11 cellular contexts compared by ENCODE assay signal in genomic region chr18:58161659-58162058, GRCh38.
DNase-seq lines count a peak whose midpoint lies in the region; ATAC-seq and TF ChIP-seq lines count a peak whose summit lies in the region.
"Had no signal": no experiment of that assay in that cellular context is flagged by ENCODE, and none has a peak within 500 bp of the region (broad histone marks: within the 10 kb centered on the region; RNA-seq: fewer than 3 reads in every experiment).

No MANE protein-coding gene starts in this region.

- H3K9me2 ChIP-seq in hepatocyte (replicated peaks; ENCODE audit: insufficient read depth), result no peaks in the 10 kb centered on the region

- no peak for TF ChIP-seq CTCF in cardiac muscle cell (IDR thresholded peaks at IDR 0.05; ENCODE audit: low read depth, low read length)
- TF ChIP-seq CTCF in hepatocyte (IDR thresholded peaks at IDR 0.05; ENCODE audit: poor library complexity), result no peak
- no peak for TF ChIP-seq CTCF in upper lobe of right lung (IDR thresholded peaks at IDR 0.05)

- H3K36me3 ChIP-seq in cardiac muscle cell, result no peaks in the 10 kb centered on the region
- H3K36me3 ChIP-seq in hepatocyte (replicated peaks; ENCODE audit: insufficient read depth, low read depth), result no peaks in the 10 kb centered on the region
- no peaks in the 10 kb centered on the region for H3K36me3 ChIP-seq in upper lobe of right lung
- H3K36me3 ChIP-seq: tibial nerve had no signal

- no peaks in the 10 kb centered on the region for H3K9me3 ChIP-seq in cardiac muscle cell (ENCODE audit: low read depth)
- H3K9me3 ChIP-seq in hepatocyte (ENCODE audit: low read depth), result no peaks in the 10 kb centered on the region
- H3K9me3 ChIP-seq in upper lobe of right lung, result no peaks in the 10 kb centered on the region
- H3K9me3 ChIP-seq: tibial nerve had no signal

- no peaks in the 10 kb centered on the region for H4K20me1 ChIP-seq in hepatocyte (ENCODE audit: insufficient read depth, poor library complexity, severe bottlenecking)

- in situ Hi-C loops in SK-MEL-5 (cut with HindIII; ENCODE audit: low pct_unique_long_range_greater_than_20kb, low sequenced_read_pairs), result no loop called here

- ATAC-seq in left cardiac atrium (no peak), upper lobe of right lung (peak; percentile 32)

- WGBS in hepatocyte (ENCODE audit: low lambda C conversion rate, missing lambda C conversion rate), result 53% methylated on average over 3 of the region's 3 CpGs

- H3K27me3 ChIP-seq in cardiac muscle cell, result no peaks in the 10 kb centered on the region
- no peaks in the 10 kb centered on the region for H3K27me3 ChIP-seq in hepatocyte
- H3K27me3 ChIP-seq in upper lobe of right lung, result no peaks in the 10 kb centered on the region
- H3K27me3 ChIP-seq: tibial nerve had no signal

- DNase-seq in cardiac muscle cell (ENCODE audit: low read depth in 1 of 2, low spot score in 1 of 2) (peak; percentile 22 to 44), left cardiac atrium (no peak), SK-MEL-5 (ENCODE audit: low read depth, low spot score) (peak; percentile 60), hepatocyte (ENCODE audit: low spot score) (no peak), upper lobe of right lung (no peak), NOMO-1 treated with DMSO at 0.1 percent for 48 hours (lab: John Stamatoyannopoulos, UW; ENCODE audit: unreplicated experiment) (no peak)
- no peak for DNase-seq in activated CD4-positive, CD25-positive, alpha-beta regulatory T cell (lab: John Stamatoyannopoulos, UW)
- DNase-seq in effector CD4-positive, alpha-beta T cell, result no peak
- DNase-seq: activated CD8-positive, alpha-beta memory T cell treated with anti-CD3 and anti-CD28 coated beads, Interleukin-2, amount 50 U/mL, for 4 hours; NCI-H187 had no signal

- H3K4me1 ChIP-seq in cardiac muscle cell (ENCODE audit: low read depth) (no peaks in the 10 kb centered on the region), hepatocyte (ENCODE audit: insufficient read depth) (peaks cover 14% of the 10 kb centered on the region), upper lobe of right lung (no peaks in the 10 kb centered on the region)
- H3K4me1 ChIP-seq: tibial nerve had no signal

- H2AFZ ChIP-seq in hepatocyte, result no peak overlapping the region

- peak overlapping the region; percentile 19 for H3K4me2 ChIP-seq in hepatocyte

- H3K27ac ChIP-seq in cardiac muscle cell (no peak overlapping the region), hepatocyte (peak overlapping the region; percentile 76), upper lobe of right lung (no peak overlapping the region)
- H3K27ac ChIP-seq: tibial nerve had no signal

- H3K79me2 ChIP-seq in hepatocyte, result peaks cover 78% of the 10 kb centered on the region

- intact Hi-C loops in left cardiac atrium (cut with DNase I) (no loop called here), upper lobe of right lung (cut with DNase I) (no loop called here)

- H3K4me3 ChIP-seq in cardiac muscle cell, result no peak overlapping the region
- H3K4me3 ChIP-seq in hepatocyte, result no peak overlapping the region
- H3K4me3 ChIP-seq in upper lobe of right lung, result no peak overlapping the region
- H3K4me3 ChIP-seq: tibial nerve had no signal

Comparison
In these comparisons a context has a peak if more than half of its experiments do, and no peak if none do; other contexts are left out.
1. DNase-seq: peak in cardiac muscle cell (2 of 2) and SK-MEL-5 (single experiment); none in left cardiac atrium (single experiment), hepatocyte (single experiment), upper lobe of right lung (single experiment), NOMO-1 treated with DMSO at 0.1 percent for 48 hours (single experiment), activated CD4-positive, CD25-positive, alpha-beta regulatory T cell (0 of 4) and effector CD4-positive, alpha-beta T cell (single experiment).